Comparison of ENCODE assay signal across 8 cellular contexts in the genomic region with DNA sequence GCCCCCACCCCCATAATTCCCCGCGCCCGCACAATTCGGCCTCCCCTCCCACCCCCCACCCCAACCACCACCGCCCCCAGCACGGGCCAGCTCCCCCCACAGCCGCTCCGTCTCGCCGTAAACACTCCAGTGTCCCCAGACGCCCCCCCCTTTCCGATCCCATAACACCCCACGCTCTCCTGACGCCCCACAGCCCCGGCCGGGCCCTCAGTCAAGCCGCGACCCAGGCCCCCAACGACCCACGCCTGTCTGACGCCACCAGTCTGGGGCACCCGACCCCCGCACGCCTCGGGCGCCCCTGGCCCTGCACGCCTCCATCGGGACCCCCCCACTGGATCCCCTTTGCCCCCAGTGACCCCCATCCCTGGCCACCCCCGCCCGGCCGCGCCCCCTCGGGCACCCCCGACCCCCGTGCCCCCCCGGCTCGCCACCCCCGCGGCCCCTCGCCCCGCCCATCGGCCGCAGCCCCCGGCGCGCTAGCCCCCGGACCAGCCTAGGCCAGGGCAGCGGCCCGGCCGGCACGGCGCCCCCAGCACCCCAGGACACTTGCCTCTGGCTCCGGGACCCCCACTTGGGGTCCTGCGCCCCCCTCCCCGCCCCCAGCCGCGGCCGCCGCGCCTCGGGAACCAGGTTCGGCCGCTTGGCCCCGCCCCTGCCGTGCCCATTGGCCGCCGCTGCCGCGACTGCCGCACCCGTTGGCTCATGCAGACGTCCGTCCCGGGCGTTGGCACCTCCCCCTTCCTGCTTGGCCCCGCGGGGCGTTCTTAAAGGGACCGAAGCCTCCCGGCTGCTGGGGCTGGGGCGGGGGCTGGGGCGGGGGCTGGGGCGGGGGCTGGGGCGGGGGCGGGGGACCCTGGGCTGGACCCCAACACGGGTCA. TPM values are rescaled to one million over a fixed set of nuclear protein-coding genes. Genes with fewer than 3 reads are reported as not detected.
DNase-seq lines count a peak whose midpoint lies in the region; ATAC-seq and TF ChIP-seq lines count a peak whose summit lies in the region.

A gene (minus strand): TSS at position 638 of the 878 bp plus-strand sequence. CDS start 1,603 bp downstream, outside the sequence.

- H3K36me3 ChIP-seq in vagina = peaks cover 0 to 27% of the 10 kb centered on the region in 2 donors

- no peaks in the 10 kb centered on the region for H3K27me3 ChIP-seq in vagina

- peak; percentile 57 for DNase-seq in NCI-H2029 treated with DMSO at 0.1 percent for 48 hours (lab: John Stamatoyannopoulos, UW)
- peak; percentile 75 for DNase-seq in T1000 (lab: John Stamatoyannopoulos, UW)
- peak; percentile 73 for DNase-seq in astrocyte of the cerebellum (ENCODE audit: low read depth)
- peak; percentile 99 for DNase-seq in hepatic stellate cell (ENCODE audit: low spot score)
- DNase-seq in renal cortical epithelial cell (ENCODE audit: low read depth) = peak; percentile 55
- no peak for DNase-seq in vagina (ENCODE audit: extremely low spot score in 2 of 2)

- H3K4me3 ChIP-seq in astrocyte of the cerebellum (ENCODE audit: low read depth, low read length) (peak within 1 kb of the TSS; percentile 62), vagina (peak within 1 kb of the TSS; percentile 81 to 98)

- H3K9me3 ChIP-seq in vagina = no peaks in the 10 kb centered on the region

- in situ Hi-C loops in astrocyte of the cerebellum (cut with HindIII; ENCODE audit: low sequenced_read_pairs) = no loop called here

- TF ChIP-seq CTCF in astrocyte of the cerebellum (IDR thresholded peaks at IDR 0.05; ENCODE audit: low read depth, low read length, missing control alignments) (no peak), vagina (IDR thresholded peaks at IDR 0.05) (no peak)

- no peak for TF ChIP-seq POLR2A in vagina (IDR thresholded peaks at IDR 0.05)

- H3K4me1 ChIP-seq in vagina = peaks cover 18% of the 10 kb centered on the region

- intact Hi-C loops in vagina (cut with DNase I) = no loop called here

- ATAC-seq in GM18502 (IDR thresholded peaks at IDR 0.05; ENCODE audit: poor library complexity, unreplicated experiment) = peak; percentile 91
- peak; percentile 79 for ATAC-seq in HG02943 (IDR thresholded peaks at IDR 0.05; ENCODE audit: low read depth, unreplicated experiment)

- H3K27ac ChIP-seq in vagina = peak within 1 kb of the TSS; percentile 94

RNA-seq across cellular contexts. Expression of the gene that starts here (rescaled TPM):
- total RNA-seq in renal cortical epithelial cell (215 and 278 TPM in 2 replicates), vagina (376 TPM)

Comparison
In these comparisons a context has a peak if more than half of its experiments do, and no peak if none do; other contexts are left out.
1. DNase-seq: peak in NCI-H2029 treated with DMSO at 0.1 percent for 48 hours (single experiment), T1000 (single experiment), astrocyte of the cerebellum (single experiment), hepatic stellate cell (single experiment) and renal cortical epithelial cell (single experiment); none in vagina (0 of 2).